In genomic region chr16:89442990-89443726, GRCh38 we compare ENCODE assay signal across 8 cellular contexts. TPM values are rescaled to one million over a fixed set of nuclear protein-coding genes. Genes with fewer than 3 reads are reported as not detected.
DNase-seq lines count a peak whose midpoint lies in the region; ATAC-seq and TF ChIP-seq lines count a peak whose summit lies in the region.

No MANE protein-coding gene starts in this region.

- no peak overlapping the region for H2BK5ac ChIP-seq in neuronal stem cell (ENCODE audit: low read length)

- H3K27me3 Mint-ChIP-seq in T-helper 1 cell treated with Interleukin-12 subunit alpha and Interleukin-12 subunit beta and Interleukin-4 antibody, amounts not matched to agents 30 μg/mL and 1 μg/mL, for 36 hours (ENCODE audit: low read depth), result no peaks in the 10 kb centered on the region

- peak overlapping the region; percentile 1 for H3K4me3 Mint-ChIP-seq in T-helper 1 cell treated with Interleukin-12 subunit alpha and Interleukin-12 subunit beta and Interleukin-4 antibody, amounts not matched to agents 30 μg/mL and 1 μg/mL, for 36 hours

- H3K36me3 ChIP-seq in neuronal stem cell (replicated peaks in 1 of 2; ENCODE audit: control insufficient read depth in 2 of 2, insufficient read depth in 2 of 2, low read length in 2 of 2), result peaks cover 2 to 25% of the 10 kb centered on the region in 2 donors

- peak overlapping the region; percentile 99 for H3K27ac ChIP-seq in RWPE1
- H3K27ac ChIP-seq in neuronal stem cell (replicated peaks; ENCODE audit: low read length), result peak overlapping the region; percentile 10

- H3K9me3 Mint-ChIP-seq in T-helper 1 cell treated with Interleukin-12 subunit alpha and Interleukin-12 subunit beta and Interleukin-4 antibody, amounts not matched to agents 30 μg/mL and 1 μg/mL, for 36 hours, result no peaks in the 10 kb centered on the region

- H3K36me3 Mint-ChIP-seq in T-helper 1 cell treated with Interleukin-12 subunit alpha and Interleukin-12 subunit beta and Interleukin-4 antibody, amounts not matched to agents 30 μg/mL and 1 μg/mL, for 36 hours (ENCODE audit: low read depth), result peaks cover 5% of the 10 kb centered on the region

- no peak overlapping the region for H3K9ac ChIP-seq in neuronal stem cell (ENCODE audit: low read depth, low read length, poor library complexity)

- no peak for DNase-seq in T-helper 1 cell
- DNase-seq in RWPE1 (ENCODE audit: low spot score), result peak; percentile 95
- peak; percentile 64 to 76 for DNase-seq in erythroblast (lab: John Stamatoyannopoulos, UW)
- DNase-seq in neuronal stem cell (ENCODE audit: low spot score), result no peak
- DNase-seq in stimulated activated CD4-positive, alpha-beta T cell treated with anti-CD3 and anti-CD28 coated beads, Interleukin-2, amount 100 ng/mL, for 48 hours, result no peak
- no peak for DNase-seq in NAMALWA (ENCODE audit: low spot score)

- H2BK12ac ChIP-seq in neuronal stem cell (ENCODE audit: low read length), result no peak overlapping the region

- H3K9me3 ChIP-seq in neuronal stem cell (replicated peaks in 1 of 2; ENCODE audit: control insufficient read depth in 2 of 2, insufficient read depth in 1 of 2, low read depth in 1 of 2, low read length in 2 of 2), result no peaks in the 10 kb centered on the region

- H3K4ac ChIP-seq in neuronal stem cell (ENCODE audit: low read length), result no peak overlapping the region

- H3K4me1 Mint-ChIP-seq in T-helper 1 cell treated with Interleukin-12 subunit alpha and Interleukin-12 subunit beta and Interleukin-4 antibody, amounts not matched to agents 30 μg/mL and 1 μg/mL, for 36 hours (ENCODE audit: low read depth), result peaks cover 79% of the 10 kb centered on the region

- H2AK5ac ChIP-seq in neuronal stem cell (ENCODE audit: low read depth, low read length), result no peak overlapping the region

- no peak overlapping the region for H3K14ac ChIP-seq in neuronal stem cell (ENCODE audit: low read length)

- no CpG with 5 or more reads among the region's 13 CpGs for WGBS in neuronal stem cell (ENCODE audit: extremely low coverage in 2 of 2, insufficient read length in 2 of 2, insufficient replicate concordance in 1 of 2), 2 donors

- no peak overlapping the region for H3K18ac ChIP-seq in neuronal stem cell (ENCODE audit: low read length)

- no peak overlapping the region for H4K8ac ChIP-seq in neuronal stem cell (ENCODE audit: low read depth, low read length)

- no peaks in the 10 kb centered on the region for H3K27me3 ChIP-seq in neuronal stem cell (ENCODE audit: control insufficient read depth in 3 of 3, insufficient read depth in 3 of 3, low read depth in 1 of 3, low read length in 3 of 3)

- peak overlapping the region; percentile 44 for H3K27ac Mint-ChIP-seq in T-helper 1 cell treated with Interleukin-12 subunit alpha and Interleukin-12 subunit beta and Interleukin-4 antibody, amounts not matched to agents 30 μg/mL and 1 μg/mL, for 36 hours

- POLR2A ChIA-PET in RWPE1 (lab: Yijun Ruan, JAX; ENCODE audit: low non-redundant PET), result no interaction called here

- H3K4me3 ChIP-seq in neuronal stem cell (ENCODE audit: low read length in 2 of 2), result no peak overlapping the region

- H2BK120ac ChIP-seq in neuronal stem cell (ENCODE audit: low read depth, low read length), result no peak overlapping the region

- no peak overlapping the region for H3K4me2 ChIP-seq in neuronal stem cell (ENCODE audit: insufficient read depth, low read length, poor library complexity, severe bottlenecking)

- H3K4me1 ChIP-seq in neuronal stem cell (ENCODE audit: control insufficient read depth in 2 of 2, insufficient read depth in 1 of 2, low read depth in 1 of 2, low read length in 2 of 2), result peaks cover 40 to 42% of the 10 kb centered on the region in 2 donors

- TF ChIP-seq POLR2A in erythroblast (IDR thresholded peaks at IDR 0.05; ENCODE audit: low read length), result no peak

- no peak overlapping the region for H2BK15ac ChIP-seq in neuronal stem cell (ENCODE audit: low read length)

- peaks cover 24% of the 10 kb centered on the region for H3K79me1 ChIP-seq in neuronal stem cell (ENCODE audit: low read depth, low read length)

- CTCF ChIA-PET in RWPE1 (lab: Yijun Ruan, JAX), result interaction anchor here (0.7 to 1.5 kb wide), 4 partner anchors 29 to 88 kb away, joined by 3 to 4 read pairs (median 3); partner anchors contain the start of gene SPG7

- 0 out of 2 replicates have a peak, but pooled peaks have one; percentile 17 for TF ChIP-seq CTCF in RWPE1 (conservative IDR thresholded peaks at IDR 0.05; ENCODE audit: low read depth)

- no peak overlapping the region for H2AFZ ChIP-seq in neuronal stem cell (ENCODE audit: low read length)

- no peak for ATAC-seq in HG02840 (IDR thresholded peaks at IDR 0.05; ENCODE audit: low FRiP score, unreplicated experiment)

- H4K91ac ChIP-seq in neuronal stem cell (ENCODE audit: low read depth, low read length, poor library complexity), result no peak overlapping the region

- no peak overlapping the region for H3K23ac ChIP-seq in neuronal stem cell (ENCODE audit: low read depth, low read length, poor library complexity)

RNA-seq across cellular contexts. Expression of gene ANKRD11, which starts 47.2 kb away (rescaled TPM):
- 65.4 TPM for polyA plus RNA-seq in neuronal stem cell (2013, experiment 1 of 2)
- 69.8 TPM for polyA plus RNA-seq in neuronal stem cell (2013, experiment 2 of 2)

Comparison
In these comparisons a context has a peak if more than half of its experiments do, and no peak if none do; other contexts are left out.
1. DNase-seq: peak in RWPE1 (single experiment) and erythroblast (2 of 2); none in T-helper 1 cell (0 of 5), neuronal stem cell (single experiment), stimulated activated CD4-positive, alpha-beta T cell treated with anti-CD3 and anti-CD28 coated beads, Interleukin-2, amount 100 ng/mL, for 48 hours (0 of 2) and NAMALWA (single experiment).